In genomic region chr1:7549277-7549676, GRCh38 we compare ENCODE assay signal across 8 cellular contexts.
DNase-seq lines count a peak whose midpoint lies in the region; ATAC-seq, FAIRE-seq and TF ChIP-seq lines count a peak whose summit lies in the region.

No MANE protein-coding gene starts in this region.

- no peak for TF ChIP-seq CTCF in bronchial epithelial cell (IDR thresholded peaks at IDR 0.05; ENCODE audit: insufficient read depth, low read length, severe bottlenecking)
- no peak for TF ChIP-seq CTCF in omental fat pad (IDR thresholded peaks at IDR 0.05)

- no peak for FAIRE-seq in bronchial epithelial cell (lab: Jason Lieb, UNC)

- no peaks in the 10 kb centered on the region for H3K36me3 ChIP-seq in bronchial epithelial cell (ENCODE audit: control insufficient read depth, insufficient read depth, low read length)

- no peak overlapping the region for H3K4me3 ChIP-seq in bronchial epithelial cell (ENCODE audit: low read depth, low read length)

- ATAC-seq in omental fat pad (ENCODE audit: low FRiP score), result peak; percentile 68
- no peak for ATAC-seq in HG02981 (IDR thresholded peaks at IDR 0.05; ENCODE audit: unreplicated experiment)
- ATAC-seq in GM21447 (IDR thresholded peaks at IDR 0.05; ENCODE audit: unreplicated experiment), result no peak

- H3K27me3 ChIP-seq in bronchial epithelial cell (ENCODE audit: control insufficient read depth, insufficient read depth, low read length), result no peaks in the 10 kb centered on the region

- DNase-seq in DMS79 treated with DMSO at 0.1 percent for 48 hours (lab: John Stamatoyannopoulos, UW) (peak; percentile 36), DMS79 (lab: John Stamatoyannopoulos, UW) (no peak), NCI-H69 (lab: John Stamatoyannopoulos, UW) (peak; percentile 63), bronchial epithelial cell (ENCODE audit: low read depth) (peak; percentile 92), omental fat pad (ENCODE audit: low spot score) (no peak), NCI-H2227 treated with DMSO at 0.1 percent for 48 hours (lab: John Stamatoyannopoulos, UW) (no peak)

Comparison
In these comparisons a context has a peak if more than half of its experiments do, and no peak if none do; other contexts are left out.
1. DNase-seq: peak in DMS79 treated with DMSO at 0.1 percent for 48 hours (single experiment), NCI-H69 (single experiment) and bronchial epithelial cell (single experiment); none in DMS79 (single experiment), omental fat pad (single experiment) and NCI-H2227 treated with DMSO at 0.1 percent for 48 hours (single experiment).